1 cellular context compared by ENCODE assay signal in the genomic region with DNA sequence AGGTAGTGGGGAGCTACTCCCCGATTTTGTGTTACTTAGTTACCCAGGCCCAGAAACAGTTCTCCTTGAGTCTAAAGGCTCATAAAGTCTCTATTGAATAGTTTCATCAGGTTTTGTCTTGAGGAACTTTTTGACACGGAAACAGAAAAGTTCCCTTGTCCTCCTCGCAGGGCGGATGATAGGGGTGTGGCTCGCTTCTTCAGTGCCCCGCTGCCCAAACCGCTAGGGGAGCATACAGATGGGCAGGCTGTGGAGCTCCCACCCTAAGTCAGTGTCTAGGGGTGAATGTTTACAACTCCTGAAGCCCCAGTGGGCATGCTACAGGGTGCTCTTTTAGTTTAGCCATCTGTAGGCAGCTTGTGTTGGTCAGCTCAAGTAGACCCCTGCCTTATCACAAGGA.
TF ChIP-seq lines count a peak whose summit lies in the region.

No MANE protein-coding gene starts in this region.

TF ChIP-seq in WTC11, 78 proteins besides CTCF, POLR2A, EP300 and RAD21 (continued from another document):
- TF ChIP-seq, protein P1, sequence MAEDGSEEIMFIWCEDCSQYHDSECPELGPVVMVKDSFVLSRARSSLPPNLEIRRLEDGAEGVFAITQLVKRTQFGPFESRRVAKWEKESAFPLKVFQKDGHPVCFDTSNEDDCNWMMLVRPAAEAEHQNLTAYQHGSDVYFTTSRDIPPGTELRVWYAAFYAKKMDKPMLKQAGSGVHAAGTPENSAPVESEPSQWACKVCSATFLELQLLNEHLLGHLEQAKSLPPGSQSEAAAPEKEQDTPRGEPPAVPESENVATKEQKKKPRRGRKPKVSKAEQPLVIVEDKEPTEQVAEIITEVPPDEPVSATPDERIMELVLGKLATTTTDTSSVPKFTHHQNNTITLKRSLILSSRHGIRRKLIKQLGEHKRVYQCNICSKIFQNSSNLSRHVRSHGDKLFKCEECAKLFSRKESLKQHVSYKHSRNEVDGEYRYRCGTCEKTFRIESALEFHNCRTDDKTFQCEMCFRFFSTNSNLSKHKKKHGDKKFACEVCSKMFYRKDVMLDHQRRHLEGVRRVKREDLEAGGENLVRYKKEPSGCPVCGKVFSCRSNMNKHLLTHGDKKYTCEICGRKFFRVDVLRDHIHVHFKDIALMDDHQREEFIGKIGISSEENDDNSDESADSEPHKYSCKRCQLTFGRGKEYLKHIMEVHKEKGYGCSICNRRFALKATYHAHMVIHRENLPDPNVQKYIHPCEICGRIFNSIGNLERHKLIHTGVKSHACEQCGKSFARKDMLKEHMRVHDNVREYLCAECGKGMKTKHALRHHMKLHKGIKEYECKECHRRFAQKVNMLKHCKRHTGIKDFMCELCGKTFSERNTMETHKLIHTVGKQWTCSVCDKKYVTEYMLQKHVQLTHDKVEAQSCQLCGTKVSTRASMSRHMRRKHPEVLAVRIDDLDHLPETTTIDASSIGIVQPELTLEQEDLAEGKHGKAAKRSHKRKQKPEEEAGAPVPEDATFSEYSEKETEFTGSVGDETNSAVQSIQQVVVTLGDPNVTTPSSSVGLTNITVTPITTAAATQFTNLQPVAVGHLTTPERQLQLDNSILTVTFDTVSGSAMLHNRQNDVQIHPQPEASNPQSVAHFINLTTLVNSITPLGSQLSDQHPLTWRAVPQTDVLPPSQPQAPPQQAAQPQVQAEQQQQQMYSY (CRISPR knock-in tag; IDR thresholded peaks at IDR 0.05), result no peak
- no peak for TF ChIP-seq ESRRA (CRISPR knock-in tag; IDR thresholded peaks at IDR 0.05; ENCODE audit: borderline replicate concordance)
